ENCODE assay signal across 1 cellular context in the genomic region with DNA sequence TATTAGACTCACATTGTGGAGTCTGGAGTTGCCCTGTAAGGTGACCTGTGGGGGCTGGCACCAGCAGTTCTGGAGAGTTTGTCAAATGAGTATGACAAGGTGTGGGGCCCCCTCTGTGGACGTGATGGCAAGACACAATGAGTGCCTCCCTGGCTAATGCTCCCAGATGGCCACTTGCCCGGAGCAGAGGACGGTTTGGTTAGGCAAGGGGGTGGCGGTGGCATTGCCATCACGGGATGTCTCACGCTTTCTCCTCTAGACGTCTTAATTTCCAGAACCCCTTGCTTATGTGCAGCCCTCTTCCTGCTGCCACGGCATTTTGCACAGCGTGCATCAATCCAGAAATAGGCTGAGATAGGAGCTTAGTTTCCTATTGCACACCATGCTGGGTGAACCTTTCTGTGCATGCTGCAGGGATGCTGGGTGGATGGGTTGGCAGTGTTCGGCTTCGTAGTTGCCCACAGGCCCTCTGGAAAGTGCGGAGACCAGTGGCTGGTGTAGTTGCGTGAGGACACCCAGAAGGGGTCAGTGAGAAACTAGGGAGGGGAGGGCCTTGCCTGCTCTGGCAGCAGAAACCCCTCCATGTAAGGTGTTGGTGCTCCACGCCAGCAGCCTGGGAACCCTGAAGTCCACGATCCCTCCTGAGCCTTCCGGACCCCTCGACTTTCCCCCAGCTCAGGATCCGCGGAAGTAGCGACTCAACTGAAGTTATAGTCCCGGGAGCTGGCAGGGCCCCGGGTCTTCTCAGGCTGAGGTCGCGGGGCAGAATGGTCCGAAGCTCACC.
TF ChIP-seq lines count a peak whose summit lies in the region.

No MANE protein-coding gene starts in this region.

TF ChIP-seq in K562, 482 proteins besides CTCF, POLR2A, EP300 and RAD21:
- TF ChIP-seq E2F4 (CRISPR knock-in tag; IDR thresholded peaks at IDR 0.05; ENCODE audit: low read depth) (0 out of 2 replicates have a peak, but pooled peaks have one; percentile 21), ZNF263 (CRISPR knock-in tag; IDR thresholded peaks at IDR 0.05; ENCODE audit: borderline replicate concordance) (no peak), CHD1 (IDR thresholded peaks at IDR 0.05; ENCODE audit: low read length) (peak; percentile 57), DIDO1 (tag; IDR thresholded peaks at IDR 0.05; ENCODE audit: low read depth) (0 out of 2 replicates have a peak, but pooled peaks have one; percentile 59), XRCC4 (IDR thresholded peaks at IDR 0.05; ENCODE audit: extremely low read depth, insufficient read depth, insufficient read length) (no peak), YY1 (IDR thresholded peaks at IDR 0.05; ENCODE audit: borderline replicate concordance in 1 of 3, control insufficient read depth in 1 of 3, extremely low read depth in 1 of 3, insufficient read depth in 3 of 3, insufficient read length in 1 of 3, insufficient replicate concordance in 2 of 3, low read depth in 1 of 3, low read length in 2 of 3) (peak in 1 of 3 experiments; percentile 1), CCNT2 (IDR thresholded peaks at IDR 0.05; ENCODE audit: borderline replicate concordance, extremely low read depth, insufficient read length, low read depth, low read length) (no peak), RREB1 (CRISPR knock-in tag; IDR thresholded peaks at IDR 0.05) (0 out of 2 replicates have a peak, but pooled peaks have one; percentile 36), FOXK1 (CRISPR knock-in tag; IDR thresholded peaks at IDR 0.05; ENCODE audit: borderline replicate concordance) (0 out of 2 replicates have a peak, but pooled peaks have one; percentile 25), TAF7 (tag; IDR thresholded peaks at IDR 0.05) (peak; percentile 69; the same call in 1 of the 2 replicates), HDAC2 (IDR thresholded peaks at IDR 0.05) (0 out of 2 replicates have a peak, but pooled peaks have one; percentile 12), PRDM10 (IDR thresholded peaks at IDR 0.05; ENCODE audit: partially characterized antibody) (peak; percentile 23), DDX20 (tag; IDR thresholded peaks at IDR 0.05; ENCODE audit: low read depth) (no peak)
- TF ChIP-seq, protein P1, sequence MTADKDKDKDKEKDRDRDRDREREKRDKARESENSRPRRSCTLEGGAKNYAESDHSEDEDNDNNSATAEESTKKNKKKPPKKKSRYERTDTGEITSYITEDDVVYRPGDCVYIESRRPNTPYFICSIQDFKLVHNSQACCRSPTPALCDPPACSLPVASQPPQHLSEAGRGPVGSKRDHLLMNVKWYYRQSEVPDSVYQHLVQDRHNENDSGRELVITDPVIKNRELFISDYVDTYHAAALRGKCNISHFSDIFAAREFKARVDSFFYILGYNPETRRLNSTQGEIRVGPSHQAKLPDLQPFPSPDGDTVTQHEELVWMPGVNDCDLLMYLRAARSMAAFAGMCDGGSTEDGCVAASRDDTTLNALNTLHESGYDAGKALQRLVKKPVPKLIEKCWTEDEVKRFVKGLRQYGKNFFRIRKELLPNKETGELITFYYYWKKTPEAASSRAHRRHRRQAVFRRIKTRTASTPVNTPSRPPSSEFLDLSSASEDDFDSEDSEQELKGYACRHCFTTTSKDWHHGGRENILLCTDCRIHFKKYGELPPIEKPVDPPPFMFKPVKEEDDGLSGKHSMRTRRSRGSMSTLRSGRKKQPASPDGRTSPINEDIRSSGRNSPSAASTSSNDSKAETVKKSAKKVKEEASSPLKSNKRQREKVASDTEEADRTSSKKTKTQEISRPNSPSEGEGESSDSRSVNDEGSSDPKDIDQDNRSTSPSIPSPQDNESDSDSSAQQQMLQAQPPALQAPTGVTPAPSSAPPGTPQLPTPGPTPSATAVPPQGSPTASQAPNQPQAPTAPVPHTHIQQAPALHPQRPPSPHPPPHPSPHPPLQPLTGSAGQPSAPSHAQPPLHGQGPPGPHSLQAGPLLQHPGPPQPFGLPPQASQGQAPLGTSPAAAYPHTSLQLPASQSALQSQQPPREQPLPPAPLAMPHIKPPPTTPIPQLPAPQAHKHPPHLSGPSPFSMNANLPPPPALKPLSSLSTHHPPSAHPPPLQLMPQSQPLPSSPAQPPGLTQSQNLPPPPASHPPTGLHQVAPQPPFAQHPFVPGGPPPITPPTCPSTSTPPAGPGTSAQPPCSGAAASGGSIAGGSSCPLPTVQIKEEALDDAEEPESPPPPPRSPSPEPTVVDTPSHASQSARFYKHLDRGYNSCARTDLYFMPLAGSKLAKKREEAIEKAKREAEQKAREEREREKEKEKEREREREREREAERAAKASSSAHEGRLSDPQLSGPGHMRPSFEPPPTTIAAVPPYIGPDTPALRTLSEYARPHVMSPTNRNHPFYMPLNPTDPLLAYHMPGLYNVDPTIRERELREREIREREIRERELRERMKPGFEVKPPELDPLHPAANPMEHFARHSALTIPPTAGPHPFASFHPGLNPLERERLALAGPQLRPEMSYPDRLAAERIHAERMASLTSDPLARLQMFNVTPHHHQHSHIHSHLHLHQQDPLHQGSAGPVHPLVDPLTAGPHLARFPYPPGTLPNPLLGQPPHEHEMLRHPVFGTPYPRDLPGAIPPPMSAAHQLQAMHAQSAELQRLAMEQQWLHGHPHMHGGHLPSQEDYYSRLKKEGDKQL (CRISPR knock-in tag; IDR thresholded peaks at IDR 0.05; ENCODE audit: borderline replicate concordance), result no peak
